Comparison of ENCODE assay signal across 19 cellular contexts in genomic region chr20:40931348-40932044, GRCh38.
"Had no signal": no experiment of that assay in that cellular context is flagged by ENCODE, and none has a peak within 500 bp of the region (broad histone marks: within the 10 kb centered on the region; RNA-seq: fewer than 3 reads in every experiment).

No MANE protein-coding gene starts in this region.

- DNase-seq: activated CD4-positive, alpha-beta T cell treated with anti-CD3 and anti-CD28 coated beads, Interleukin-2, amount 10 ng/mL, durations not matched to agents 24 days and 14 days; activated CD4-positive, CD25-positive, alpha-beta regulatory T cell; activated CD8-positive, alpha-beta T cell treated with anti-CD3 and anti-CD28 coated beads, Interleukin-2, amount 10 ng/mL, durations not matched to agents 7 days and 5 days; activated naive CD4-positive, alpha-beta T cell; activated naive CD8-positive, alpha-beta T cell treated with anti-CD3 and anti-CD28 coated beads, Interleukin-2, amount 50 U/mL, for 24 hours; cerebellar nuclear complex; effector memory CD8-positive, alpha-beta T cell; foreskin keratinocyte; heart left ventricle; immature natural killer cell; left colon; ovary; stimulated activated naive CD8-positive, alpha-beta T cell treated with anti-CD3 and anti-CD28 coated beads, Interleukin-15, Interleukin-2, amounts not matched to agents 100 U/mL and 50 U/mL, for 24 hours; upper lobe of right lung had no signal

- H3K36me3 ChIP-seq: ascending aorta, breast epithelium, heart left ventricle, neural progenitor cell, ovary, upper lobe of right lung had no signal

- H3K4me3 ChIP-seq: ascending aorta, breast epithelium, heart left ventricle, lung, neural progenitor cell, ovary, upper lobe of right lung had no signal

- H3K27ac ChIP-seq: ascending aorta, breast epithelium, foreskin keratinocyte, heart left ventricle, neural progenitor cell, ovary, upper lobe of right lung had no signal

- H3K4me1 ChIP-seq: ascending aorta, breast epithelium, foreskin keratinocyte, heart left ventricle, neural progenitor cell, upper lobe of right lung had no signal

- ATAC-seq: activated CD8-positive, alpha-beta T cell treated with anti-CD3 and anti-CD28 coated beads, Interleukin-2, amount 10 ng/mL, durations not matched to agents 7 days and 5 days; activated naive CD8-positive, alpha-beta T cell treated with anti-CD3 and anti-CD28 coated beads, Interleukin-2, amount 50 U/mL, for 24 hours; effector memory CD8-positive, alpha-beta T cell; foreskin keratinocyte; heart left ventricle; left colon; sciatic nerve; stimulated activated naive CD8-positive, alpha-beta T cell treated with anti-CD3 and anti-CD28 coated beads, Interleukin-15, Interleukin-2, amounts not matched to agents 100 U/mL and 50 U/mL, for 24 hours; upper lobe of right lung had no signal

- H2AFZ ChIP-seq: neural progenitor cell had no signal

- H3K27me3 ChIP-seq: ascending aorta, breast epithelium, heart left ventricle, neural progenitor cell, ovary, upper lobe of right lung had no signal

- H3K9ac ChIP-seq: neural progenitor cell had no signal

- H3K4me2 ChIP-seq: neural progenitor cell had no signal

- H3K9me3 ChIP-seq: ascending aorta, breast epithelium, heart left ventricle, ovary, upper lobe of right lung had no signal
